In genomic region chr15:73781038-73781925, GRCh38 we compare ENCODE assay signal across 9 cellular contexts. TPM values are rescaled to one million over a fixed set of nuclear protein-coding genes. Genes with fewer than 3 reads are reported as not detected.
DNase-seq lines count a peak whose midpoint lies in the region; ATAC-seq and TF ChIP-seq lines count a peak whose summit lies in the region.
"Had no signal": no experiment of that assay in that cellular context is flagged by ENCODE, and none has a peak within 500 bp of the region (broad histone marks: within the 10 kb centered on the region; RNA-seq: fewer than 3 reads in every experiment).

No MANE protein-coding gene starts in this region.

- H3K36me3 ChIP-seq in A673 (ENCODE audit: insufficient read depth, low read length, poor library complexity, severe bottlenecking) = no peaks in the 10 kb centered on the region
- H3K36me3 ChIP-seq: SJSA1 had no signal

- H3K4me3 ChIP-seq in A673 (ENCODE audit: low read depth, low read length, poor library complexity, severe bottlenecking) = no peak overlapping the region
- H3K4me3 ChIP-seq in GM12864 (ENCODE audit: low read depth, low read length) = no peak overlapping the region
- no peak overlapping the region for H3K4me3 ChIP-seq in fibroblast of villous mesenchyme (ENCODE audit: low read depth, low read length)
- H3K4me3 ChIP-seq: SJSA1 had no signal

- TF ChIP-seq CTCF in A673 (conservative IDR thresholded peaks at IDR 0.05; ENCODE audit: low read depth, low read length) (peak; percentile 45), GM12864 (IDR thresholded peaks at IDR 0.05; ENCODE audit: low read depth, low read length, missing control alignments) (peak; percentile 49), fibroblast of villous mesenchyme (IDR thresholded peaks at IDR 0.05; ENCODE audit: insufficient read depth, low read depth, low read length) (peak; percentile 53)

- no peaks in the 10 kb centered on the region for H3K27me3 ChIP-seq in A673 (replicated peaks; ENCODE audit: insufficient read depth, low read depth, low read length, poor library complexity)
- H3K27me3 ChIP-seq: SJSA1 had no signal

- H3K4me1 ChIP-seq in A673 (ENCODE audit: insufficient read depth, low read length, poor library complexity, severe bottlenecking) = peaks cover under 1% of the 10 kb centered on the region
- H3K4me1 ChIP-seq: SJSA1 had no signal

- intact Hi-C loops in A673 (cut with micrococcal nuclease; ENCODE audit: unreplicated experiment) = no loop called here

- POLR2A ChIA-PET in A673 (lab: Charles Lee; ENCODE audit: low non-redundant PET) = no interaction called here

- CTCF ChIA-PET in A673 (lab: Charles Lee) = interaction anchor here (0.6 kb wide), 1 partner anchor 53 kb away, joined by 5 read pairs; no protein-coding TSS in a partner anchor

- ATAC-seq in SK-N-SH treated with all-trans-retinoic acid at 6 μM for 48 hours (peak; percentile 65), GM21447 (IDR thresholded peaks at IDR 0.05; ENCODE audit: unreplicated experiment) (no peak), HG03439 (IDR thresholded peaks at IDR 0.05; ENCODE audit: unreplicated experiment) (no peak)

- DNase-seq in A673 (ENCODE audit: low spot score) (no peak), GM12864 (ENCODE audit: low read depth) (no peak), fibroblast of villous mesenchyme (ENCODE audit: low read depth) (peak; percentile 16), NCI-H146 (lab: John Stamatoyannopoulos, UW) (no peak), GM19238 (ENCODE audit: insufficient read length, low spot score) (no peak)

- H3K27ac ChIP-seq in A673 (ENCODE audit: low read depth, low read length, poor library complexity, severe bottlenecking) = no peak overlapping the region
- H3K27ac ChIP-seq: SJSA1 had no signal

- BruUV-seq in A673 (replicated peaks; lab: Mats Ljungman, UMichigan) = no TSS peak

- no peaks in the 10 kb centered on the region for H3K9me3 ChIP-seq in A673 (ENCODE audit: low read depth, low read length, poor library complexity, severe bottlenecking)
- H3K9me3 ChIP-seq: SJSA1 had no signal

TF ChIP-seq in SK-N-SH treated with all-trans-retinoic acid at 6 μM for 48 hours, 23 proteins besides CTCF, POLR2A, EP300 and RAD21:
- TF ChIP-seq OSR1 (CRISPR knock-in tag; IDR thresholded peaks at IDR 0.05) (no peak), BACH2 (CRISPR knock-in tag; IDR thresholded peaks at IDR 0.05; ENCODE audit: borderline replicate concordance) (no peak), CSRNP3 (CRISPR knock-in tag; IDR thresholded peaks at IDR 0.05) (no peak), PPARA (CRISPR knock-in tag; IDR thresholded peaks at IDR 0.05; ENCODE audit: borderline replicate concordance) (no peak), RARB (CRISPR knock-in tag; IDR thresholded peaks at IDR 0.05) (no peak), ISL1 (CRISPR knock-in tag; IDR thresholded peaks at IDR 0.05) (no peak), ZNF565 (CRISPR knock-in tag; conservative IDR thresholded peaks at IDR 0.05; ENCODE audit: low read depth) (no peak), CSDC2 (CRISPR knock-in tag; IDR thresholded peaks at IDR 0.05) (no peak), TSHZ2 (CRISPR knock-in tag; IDR thresholded peaks at IDR 0.05) (no peak), PATZ1 (CRISPR knock-in tag; IDR thresholded peaks at IDR 0.05; ENCODE audit: borderline replicate concordance) (no peak), TOX (CRISPR knock-in tag; IDR thresholded peaks at IDR 0.05; ENCODE audit: borderline replicate concordance) (no peak), ESRRG (CRISPR knock-in tag; IDR thresholded peaks at IDR 0.05) (no peak), TCF4 (CRISPR knock-in tag; IDR thresholded peaks at IDR 0.05; ENCODE audit: borderline replicate concordance) (no peak), CREB5 (CRISPR knock-in tag; IDR thresholded peaks at IDR 0.05; ENCODE audit: low read depth) (no peak), ZNF70 (CRISPR knock-in tag; IDR thresholded peaks at IDR 0.05) (no peak), ZNF8 (CRISPR knock-in tag; IDR thresholded peaks at IDR 0.05) (no peak), SNAI2 (CRISPR knock-in tag; IDR thresholded peaks at IDR 0.05) (no peak), GLIS3 (CRISPR knock-in tag; IDR thresholded peaks at IDR 0.05) (no peak), ARNTL (CRISPR knock-in tag; IDR thresholded peaks at IDR 0.05; ENCODE audit: borderline replicate concordance, low read depth) (no peak), POU6F1 (CRISPR knock-in tag; IDR thresholded peaks at IDR 0.05; ENCODE audit: borderline replicate concordance, low read depth) (no peak)
TF ChIP-seq in SK-N-SH treated with all-trans-retinoic acid at 6 μM for 48 hours: peak in this region for 0.

RNA-seq across cellular contexts. Expression of gene INSYN1, which starts 28.1 kb away (rescaled TPM):
- total RNA-seq in A673 (2021) (0.54 and 2.0 TPM in 2 replicates), fibroblast of villous mesenchyme (under 0.01 and 0.64 TPM in 2 replicates)
- total RNA-seq: SJSA1 had no signal
